Comparison of ENCODE assay signal across 8 cellular contexts in the genomic region with DNA sequence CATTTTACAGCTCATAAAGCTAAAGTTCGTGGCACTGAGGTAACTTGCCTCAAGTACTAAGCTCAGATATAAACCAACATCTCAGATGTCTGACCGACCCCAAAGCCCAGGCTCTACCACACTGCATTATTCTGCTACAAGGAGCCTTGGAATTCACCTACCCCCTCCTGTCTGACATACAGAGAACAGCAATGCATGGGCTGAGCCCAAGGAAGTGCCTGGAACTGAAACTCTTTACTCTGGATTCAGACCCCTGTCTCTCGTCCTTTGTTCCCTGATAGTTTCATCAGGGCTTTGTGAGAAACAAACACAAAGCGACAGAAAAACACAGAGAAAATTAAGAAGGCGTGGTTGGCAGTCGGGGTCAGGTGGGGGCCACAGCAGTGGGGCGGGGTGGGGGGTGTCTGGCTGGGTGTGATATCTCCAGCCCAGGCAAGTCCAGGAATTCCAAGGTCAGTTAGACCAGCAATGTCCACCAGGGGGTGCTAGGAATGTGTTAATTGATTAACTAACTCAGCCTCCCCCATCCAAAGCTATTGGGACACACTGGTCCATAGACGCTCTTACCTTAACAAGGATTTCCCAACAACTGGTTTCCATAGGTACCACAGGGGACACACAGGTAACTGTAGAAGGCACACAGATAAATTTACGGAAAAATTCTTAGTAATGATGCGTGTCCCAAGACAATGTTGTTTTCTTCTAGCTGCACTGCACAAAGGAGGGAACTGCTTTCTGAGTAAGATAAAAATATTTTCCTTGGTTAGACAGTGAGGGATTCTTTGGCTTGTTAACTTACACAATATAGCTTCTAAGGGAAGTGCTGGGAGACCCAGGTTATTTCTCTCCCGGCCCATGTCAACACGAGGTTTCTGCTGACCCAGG. TPM values are rescaled to one million over a fixed set of nuclear protein-coding genes. Genes with fewer than 3 reads are reported as not detected.
DNase-seq lines count a peak whose midpoint lies in the region; ATAC-seq, FAIRE-seq and TF ChIP-seq lines count a peak whose summit lies in the region.

No MANE protein-coding gene starts in this region.

- H3K27me3 ChIP-seq in endothelial cell of umbilical vein (ENCODE audit: control insufficient read depth in 2 of 2, insufficient read depth in 2 of 2, low read length in 2 of 2) (peaks cover 0 to 8% of the 10 kb centered on the region in 2 experiments), vagina (no peaks in the 10 kb centered on the region)

- no peaks in the 10 kb centered on the region for H3K79me2 ChIP-seq in endothelial cell of umbilical vein (ENCODE audit: control insufficient read depth, insufficient read depth, low read length)

- no peak overlapping the region for H3K4me3 Mint-ChIP-seq in Calu3 (ENCODE audit: low read depth, unreplicated experiment)

- TF ChIP-seq POLR2A in endothelial cell of umbilical vein (IDR thresholded peaks at IDR 0.05; ENCODE audit: low read depth, low read length) (no peak), vagina (IDR thresholded peaks at IDR 0.05) (no peak)

- H3K36me3 ChIP-seq in endothelial cell of umbilical vein (ENCODE audit: control insufficient read depth in 2 of 2, extremely low read depth in 1 of 2, insufficient read depth in 2 of 2, low read length in 2 of 2) (no peaks in the 10 kb centered on the region), vagina (no peaks in the 10 kb centered on the region)

- H3K27me3 Mint-ChIP-seq in Calu3 (ENCODE audit: unreplicated experiment): peaks cover 18% of the 10 kb centered on the region

- ATAC-seq in GM19043 (IDR thresholded peaks at IDR 0.05; ENCODE audit: low read depth, unreplicated experiment): peak; percentile 40

- POLR2A ChIA-PET in endothelial cell of umbilical vein (lab: Charles Lee): no interaction called here

- H3K4me1 Mint-ChIP-seq in Calu3 (ENCODE audit: low read depth, unreplicated experiment): peaks cover 31% of the 10 kb centered on the region

- H3K4me1 ChIP-seq in endothelial cell of umbilical vein (ENCODE audit: control insufficient read depth, extremely low read depth, insufficient read depth, low read length) (peaks cover 4% of the 10 kb centered on the region), vagina (no peaks in the 10 kb centered on the region)

- no peak overlapping the region for H3K4me2 ChIP-seq in endothelial cell of umbilical vein (ENCODE audit: insufficient read depth, low read length)

- intact Hi-C loops in Calu3 (cut with micrococcal nuclease; ENCODE audit: unreplicated experiment) (loop anchor here (2.0 to 10.0 kb wide), 2 partner anchors 105 to 271 kb away; a partner anchor contains a TSS), endothelial cell of umbilical vein (cut with micrococcal nuclease) (loop anchor here (1.0 to 10.0 kb wide), 3 partner anchors 104 to 404 kb away; a partner anchor contains a TSS), vagina (cut with DNase I) (no loop called here)

- no peak overlapping the region for H3K27ac Mint-ChIP-seq in Calu3 (ENCODE audit: unreplicated experiment)

- DNase-seq in Calu3 (peak; percentile 87), LHCN-M2 (ENCODE audit: low read depth) (peak; percentile 77), SKM-1 treated with dmso at 0.1 percent for 144 hours (lab: John Stamatoyannopoulos, UW; ENCODE audit: unreplicated experiment) (peak; percentile 29), endothelial cell of umbilical vein (ENCODE audit: low read depth, low spot score) (peak; percentile 66), midbrain (lab: John Stamatoyannopoulos, UW) (peak; percentile 41), vagina (ENCODE audit: extremely low spot score in 2 of 2) (no peak), mesenteric fat pad (ENCODE audit: low spot score) (no peak)

- H3K4me3 ChIP-seq in endothelial cell of umbilical vein (replicated peaks in 1 of 3; ENCODE audit: insufficient read depth in 1 of 3, low read depth in 1 of 3, low read length in 3 of 3): no peak overlapping the region
- H3K4me3 ChIP-seq in vagina: no peak overlapping the region

- BruUV-seq in Calu3 (replicated peaks; lab: Mats Ljungman, UMichigan): no TSS peak
- BruUV-seq in endothelial cell of umbilical vein (replicated peaks; lab: Mats Ljungman, UMichigan): no TSS peak

- no peak overlapping the region for H2AFZ ChIP-seq in endothelial cell of umbilical vein (ENCODE audit: low read depth, low read length)

- H3K9me3 Mint-ChIP-seq in Calu3 (ENCODE audit: low read depth, unreplicated experiment): no peaks in the 10 kb centered on the region

- H3K9me1 ChIP-seq in endothelial cell of umbilical vein (replicated peaks; ENCODE audit: control insufficient read depth, extremely low read depth, insufficient read depth, low read length): no peaks in the 10 kb centered on the region

- TF ChIP-seq CTCF in Calu3 (IDR thresholded peaks at IDR 0.05; ENCODE audit: unreplicated experiment): peak; percentile 57
- TF ChIP-seq CTCF in endothelial cell of umbilical vein (IDR thresholded peaks at IDR 0.05; ENCODE audit: extremely low read depth in 1 of 2, insufficient read depth in 1 of 2, low read depth in 1 of 2, low read length in 2 of 2): peak; percentile 52 to 67
- TF ChIP-seq CTCF in vagina (IDR thresholded peaks at IDR 0.05): peak in 2 of 3 experiments; percentile 35 to 40

- H3K9ac ChIP-seq in endothelial cell of umbilical vein (replicated peaks; ENCODE audit: extremely low read depth, insufficient read depth, low read length): no peak overlapping the region

- dilution Hi-C loops in endothelial cell of umbilical vein (cut with MboI; ENCODE audit: extremely low pct_ligation_motif_present, low sequenced_read_pairs): no loop called here

- peak; percentile 79 for FAIRE-seq in endothelial cell of umbilical vein (lab: Jason Lieb, UNC)

- no peaks in the 10 kb centered on the region for H3K9me3 ChIP-seq in endothelial cell of umbilical vein (replicated peaks; ENCODE audit: control insufficient read depth, insufficient read depth, low read length)
- no peaks in the 10 kb centered on the region for H3K9me3 ChIP-seq in vagina

- CTCF ChIA-PET in Calu3 (lab: Charles Lee): interaction anchor here (1.4 to 1.7 kb wide), 3 partner anchors 19 to 106 kb away, joined by 3 to 9 read pairs (median 4); a partner anchor contains a TSS
- CTCF ChIA-PET in endothelial cell of umbilical vein (lab: Charles Lee): interaction anchor here (0.5 to 2.8 kb wide), 29 partner anchors 10 to 640 kb away, joined by 3 to 16 read pairs (median 5); a partner anchor contains a TSS

- peaks cover 4% of the 10 kb centered on the region for H3K36me3 Mint-ChIP-seq in Calu3 (ENCODE audit: insufficient read depth, unreplicated experiment)

- H4K20me1 ChIP-seq in endothelial cell of umbilical vein (replicated peaks; ENCODE audit: control insufficient read depth, extremely low read depth, insufficient read depth, low read length): no peaks in the 10 kb centered on the region

- no peak overlapping the region for H3K27ac ChIP-seq in endothelial cell of umbilical vein (ENCODE audit: insufficient read depth, low read depth, low read length)
- H3K27ac ChIP-seq in vagina: no peak overlapping the region

TF ChIP-seq in endothelial cell of umbilical vein, 7 proteins besides CTCF, POLR2A, EP300 and RAD21:
- TF ChIP-seq FOS (IDR thresholded peaks at IDR 0.05; ENCODE audit: borderline replicate concordance, insufficient read depth, low read length) (no peak), MYC (IDR thresholded peaks at IDR 0.05; ENCODE audit: low read depth, low read length) (no peak), GATA2 (IDR thresholded peaks at IDR 0.05; ENCODE audit: insufficient read depth, insufficient read length, low read depth, low read length) (no peak), JUN (IDR thresholded peaks at IDR 0.05; ENCODE audit: borderline replicate concordance, insufficient read depth, insufficient read length, low read depth) (no peak), EZH2 (IDR thresholded peaks at IDR 0.05; ENCODE audit: borderline replicate concordance, low read depth, low read length, severe bottlenecking) (no peak), POLR2AphosphoS5 (IDR thresholded peaks at IDR 0.05; ENCODE audit: insufficient read depth, low read depth, low read length) (no peak)
- TF ChIP-seq, protein P1, sequence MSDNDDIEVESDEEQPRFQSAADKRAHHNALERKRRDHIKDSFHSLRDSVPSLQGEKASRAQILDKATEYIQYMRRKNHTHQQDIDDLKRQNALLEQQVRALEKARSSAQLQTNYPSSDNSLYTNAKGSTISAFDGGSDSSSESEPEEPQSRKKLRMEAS (IDR thresholded peaks at IDR 0.05; ENCODE audit: insufficient read depth, insufficient read length): no peak
TF ChIP-seq in endothelial cell of umbilical vein: peak in this region for 0.

RNA-seq across cellular contexts. Expression of a gene that starts 18.8 kb away (rescaled TPM):
- total RNA-seq in Calu3 (2022) (0.54 TPM in 1 of 2 replicates, not detected in the other), LHCN-M2 (2014; rRNA removed) (0.11 TPM in 1 of 2 replicates, not detected in the other), endothelial cell of umbilical vein (0.44 TPM in 1 of 2 replicates, not detected in the other), vagina (not detected), mesenteric fat pad (0.45 TPM)
- polyA plus RNA-seq in LHCN-M2 (2012): 0.17 TPM
- polyA plus RNA-seq in endothelial cell of umbilical vein: not detected in 2 replicates
- not detected in 2 replicates for polyA plus RNA-seq in endothelial cell of umbilical vein (2011; cell fraction: cytosol; rRNA removed)
- polyA plus RNA-seq in endothelial cell of umbilical vein (2011; cell fraction: nucleus; rRNA removed): 0.07 TPM in 1 of 2 replicates, not detected in the other
- not detected in 2 replicates for polyA plus RNA-seq in endothelial cell of umbilical vein (2012)
- polyA minus RNA-seq in endothelial cell of umbilical vein: not detected in 2 replicates
- 0.92 TPM for polyA minus RNA-seq in endothelial cell of umbilical vein (2011; cell fraction: cytosol; rRNA and poly(A)+ RNA removed)
- polyA minus RNA-seq in endothelial cell of umbilical vein (2011; cell fraction: nucleus; rRNA and poly(A)+ RNA removed): 0.38 TPM in 1 of 2 replicates, not detected in the other

Comparison
In these comparisons a context has a peak if more than half of its experiments do, and no peak if none do; other contexts are left out.
1. DNase-seq: peak in Calu3 (single experiment), LHCN-M2 (single experiment), SKM-1 treated with dmso at 0.1 percent for 144 hours (single experiment), endothelial cell of umbilical vein (single experiment) and midbrain (single experiment); none in vagina (0 of 2) and mesenteric fat pad (single experiment).
2. Peak in every context shown above with its lines, with median percentiles within 50 percentile points of each other: CTCF ChIP-seq.